In the genomic region with DNA sequence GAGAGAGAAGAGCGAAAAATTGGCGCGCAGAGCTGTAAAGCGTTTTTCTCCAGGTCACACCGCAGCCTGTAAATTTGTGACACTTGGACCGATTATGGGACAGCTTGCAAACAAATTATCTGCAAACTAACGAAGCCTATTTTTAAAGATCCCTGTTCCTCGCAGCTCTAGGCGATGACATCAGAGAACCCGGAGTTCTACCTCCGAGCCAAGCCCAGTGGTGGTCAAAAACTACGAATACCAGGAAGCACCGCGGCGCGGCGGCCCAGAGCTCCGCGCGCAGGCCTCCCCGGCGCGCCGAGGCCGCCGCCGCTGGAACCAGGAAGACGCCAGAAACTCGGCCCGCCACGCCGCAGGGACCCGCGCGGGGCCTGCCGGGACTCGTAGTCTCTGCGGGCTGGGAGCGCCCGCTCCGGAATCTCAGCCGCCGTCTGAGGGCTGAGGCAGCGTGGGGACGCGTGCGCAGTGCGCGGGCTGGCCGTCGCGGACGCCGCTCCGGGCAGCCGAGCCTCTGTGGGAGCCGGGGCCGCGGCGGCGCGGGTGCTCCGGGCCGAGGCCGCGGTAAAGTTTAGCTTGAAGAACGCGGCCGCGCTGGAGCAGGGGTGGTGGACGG, we compare ENCODE assay signal across 8 cellular contexts. TPM values are rescaled to one million over a fixed set of nuclear protein-coding genes. Genes with fewer than 3 reads are reported as not detected.
DNase-seq lines count a peak whose midpoint lies in the region; ATAC-seq lines count a peak whose summit lies in the region.

TSS of gene PLEKHA1 (plus strand) at position 463 of the 613 bp plus-strand sequence. CDS start 18,493 bp downstream, outside the sequence.

- peak within 1 kb of the TSS; percentile 99 for H3K4me3 Mint-ChIP-seq in natural killer cell treated with Interleukin-12 subunit alpha and Interleukin-12 subunit beta and Interleukin-15 and Interleukin-18, amount 100 ng/mL, for 72 hours

- peaks cover 21 to 26% of the 10 kb centered on the region in 2 donors for H3K4me1 Mint-ChIP-seq in natural killer cell treated with Interleukin-12 subunit alpha and Interleukin-12 subunit beta and Interleukin-15 and Interleukin-18, amount 100 ng/mL, for 72 hours (ENCODE audit: low read depth in 2 of 2)

- DNase-seq in DMS53 (lab: John Stamatoyannopoulos, UW), result peak; percentile 99
- peak; percentile 98 for DNase-seq in GM23248
- peak; percentile 77 for DNase-seq in Karpas-422
- DNase-seq in SHP77 treated with DMSO at 0.1 percent for 48 hours (lab: John Stamatoyannopoulos, UW), result peak; percentile 80
- peak; percentile 89 for DNase-seq in activated gamma-delta T cell treated with Interleukin-2 at 50 U/mL for 16 hours
- peak; percentile 86 for DNase-seq in fibroblast of the conjunctiva (ENCODE audit: low read depth)
- DNase-seq in natural killer cell treated with Interleukin-12 subunit alpha and Interleukin-12 subunit beta and Interleukin-15 and Interleukin-18, amount 100 ng/mL, for 72 hours (ENCODE audit: low spot score), result peak; percentile 98
- DNase-seq in stimulated activated naive CD4-positive, alpha-beta T cell (lab: John Stamatoyannopoulos, UW), result peak; percentile 89 to 92 (median 90)

- peak within 1 kb of the TSS; percentile 97 for H2AFZ ChIP-seq in GM23248
- H2AFZ ChIP-seq in Karpas-422 (ENCODE audit: low read length), result no peak within 1 kb of the TSS

- H3K4me1 ChIP-seq in GM23248 (ENCODE audit: insufficient read depth) (peaks cover 17% of the 10 kb centered on the region), Karpas-422 (ENCODE audit: low read length) (peaks cover 3% of the 10 kb centered on the region; the same call in 1 of the 2 replicates)

- 1% methylated on average over 69 to 71 of the region's 71 CpGs for WGBS in GM23248 (ENCODE audit: low coverage in 1 of 2, low lambda C conversion rate in 2 of 2, missing lambda C conversion rate in 2 of 2), 2 experiments

- H3K27ac Mint-ChIP-seq in natural killer cell treated with Interleukin-12 subunit alpha and Interleukin-12 subunit beta and Interleukin-15 and Interleukin-18, amount 100 ng/mL, for 72 hours, result peak within 1 kb of the TSS; percentile 89 to 95

- no peaks in the 10 kb centered on the region for H3K9me3 ChIP-seq in GM23248 (ENCODE audit: low read depth)
- H3K9me3 ChIP-seq in Karpas-422 (ENCODE audit: low read length), result no peaks in the 10 kb centered on the region

- H3K4me2 ChIP-seq in GM23248 (ENCODE audit: unreplicated experiment) (peak within 1 kb of the TSS; percentile 94), Karpas-422 (ENCODE audit: low read depth, low read length, poor library complexity, severe bottlenecking) (peak within 1 kb of the TSS; percentile 38)

- H3K36me3 ChIP-seq in GM23248 (ENCODE audit: low read depth) (no peaks in the 10 kb centered on the region), Karpas-422 (ENCODE audit: insufficient read depth, low read length) (no peaks in the 10 kb centered on the region)

- H3K4me3 ChIP-seq in GM23248 (peak within 1 kb of the TSS; percentile 88), Karpas-422 (ENCODE audit: low read length) (peak within 1 kb of the TSS; percentile 54; the same call in 1 of the 2 replicates)

- no peaks in the 10 kb centered on the region for H3K9me2 ChIP-seq in GM23248 (ENCODE audit: insufficient read depth)
- H3K9me2 ChIP-seq in Karpas-422 (replicated peaks; ENCODE audit: insufficient read depth, low read length), result no peaks in the 10 kb centered on the region

- peaks cover 8 to 22% of the 10 kb centered on the region in 2 donors for H3K27me3 Mint-ChIP-seq in natural killer cell treated with Interleukin-12 subunit alpha and Interleukin-12 subunit beta and Interleukin-15 and Interleukin-18, amount 100 ng/mL, for 72 hours

- peak within 1 kb of the TSS; percentile 61 for H3K27ac ChIP-seq in GM23248
- H3K27ac ChIP-seq in Karpas-422 (ENCODE audit: low read length), result no peak within 1 kb of the TSS

- peak; percentile 95 to 96 for ATAC-seq in natural killer cell treated with Interleukin-12 subunit alpha and Interleukin-12 subunit beta and Interleukin-15 and Interleukin-18, amount 100 ng/mL, for 72 hours

- H3K27me3 ChIP-seq in GM23248 (replicated peaks; ENCODE audit: insufficient read depth) (no peaks in the 10 kb centered on the region), Karpas-422 (ENCODE audit: low read length) (no peaks in the 10 kb centered on the region)

- H4K20me1 ChIP-seq in GM23248 (ENCODE audit: insufficient read depth) (no peaks in the 10 kb centered on the region), Karpas-422 (ENCODE audit: insufficient read depth, low read depth, low read length) (no peaks in the 10 kb centered on the region)

- H3K36me3 Mint-ChIP-seq in natural killer cell treated with Interleukin-12 subunit alpha and Interleukin-12 subunit beta and Interleukin-15 and Interleukin-18, amount 100 ng/mL, for 72 hours, result no peaks in the 10 kb centered on the region

- H3K79me2 ChIP-seq in GM23248 (ENCODE audit: insufficient read depth) (peaks cover 41% of the 10 kb centered on the region), Karpas-422 (ENCODE audit: low read length) (no peaks in the 10 kb centered on the region)

- H3F3A ChIP-seq in GM23248 (ENCODE audit: insufficient read depth), result peaks cover 6% of the 10 kb centered on the region; the same call in 1 of the 2 replicates

- in situ Hi-C loops in GM23248 (cut with MboI), result no loop called here

- no peaks in the 10 kb centered on the region for H3K9me3 Mint-ChIP-seq in natural killer cell treated with Interleukin-12 subunit alpha and Interleukin-12 subunit beta and Interleukin-15 and Interleukin-18, amount 100 ng/mL, for 72 hours

- peak within 1 kb of the TSS; percentile 82 for H3K9ac ChIP-seq in GM23248
- H3K9ac ChIP-seq in Karpas-422 (ENCODE audit: low read length), result no peak within 1 kb of the TSS

RNA-seq across cellular contexts. Expression of gene PLEKHA1, which starts in this region (rescaled TPM):
- 28.7 and 31.4 TPM in 2 replicates for total RNA-seq in GM23248 (2014; rRNA removed; shearing (Covaris generic))
- 39.0 and 41.0 TPM in 2 replicates for polyA plus RNA-seq in GM23248 (2016; fragmentation: Nextera tagmentation; extraction: Ambion mirVana)
- 1.0 and 7.3 TPM in 2 replicates for total RNA-seq in Karpas-422 (2014; rRNA removed; shearing (Covaris generic); ENCODE audit: low replicate concordance)
- total RNA-seq in natural killer cell treated with Interleukin-12 subunit alpha and Interleukin-12 subunit beta and Interleukin-15 and Interleukin-18, amount 100 ng/mL, for 72 hours, result 1 to 10 TPM; 4.4 to 7.9 TPM
